ENCODE assay signal across 1 cellular context in the genomic region with DNA sequence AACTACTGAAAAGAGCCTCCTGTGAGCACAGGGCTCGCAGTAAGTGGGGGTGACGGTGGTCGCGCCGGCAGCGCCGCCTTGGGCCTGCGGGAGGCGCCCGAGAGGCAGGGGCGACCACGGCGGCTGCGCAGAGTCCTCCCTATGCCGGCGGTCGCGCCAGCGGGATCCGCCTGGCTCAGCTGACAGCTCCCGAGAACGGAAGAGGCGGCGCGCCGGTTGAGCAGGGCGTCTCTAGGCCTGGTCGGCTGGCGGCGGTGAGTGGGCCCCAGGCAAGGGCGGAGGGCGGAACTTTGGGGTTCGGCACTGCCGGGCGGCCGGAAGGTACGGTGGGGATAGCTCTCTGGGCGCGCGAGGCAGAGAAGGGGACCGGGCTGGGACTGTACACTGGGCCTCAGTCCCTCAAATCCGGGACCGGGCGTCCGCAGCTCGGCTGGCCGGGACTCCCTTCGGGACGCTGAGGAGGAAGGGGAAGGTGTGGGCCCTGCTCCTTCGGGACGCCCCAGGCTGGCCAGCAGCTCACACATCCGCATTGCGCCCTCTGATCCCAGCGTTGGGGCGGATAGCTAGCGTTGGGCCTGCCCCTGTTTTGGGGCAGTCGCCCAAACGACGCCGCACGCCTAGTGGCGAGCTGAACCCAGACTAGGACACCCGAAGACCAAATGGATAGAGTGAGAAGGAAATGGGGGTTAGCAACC.
TF ChIP-seq lines count a peak whose summit lies in the region.

A gene with protein sequence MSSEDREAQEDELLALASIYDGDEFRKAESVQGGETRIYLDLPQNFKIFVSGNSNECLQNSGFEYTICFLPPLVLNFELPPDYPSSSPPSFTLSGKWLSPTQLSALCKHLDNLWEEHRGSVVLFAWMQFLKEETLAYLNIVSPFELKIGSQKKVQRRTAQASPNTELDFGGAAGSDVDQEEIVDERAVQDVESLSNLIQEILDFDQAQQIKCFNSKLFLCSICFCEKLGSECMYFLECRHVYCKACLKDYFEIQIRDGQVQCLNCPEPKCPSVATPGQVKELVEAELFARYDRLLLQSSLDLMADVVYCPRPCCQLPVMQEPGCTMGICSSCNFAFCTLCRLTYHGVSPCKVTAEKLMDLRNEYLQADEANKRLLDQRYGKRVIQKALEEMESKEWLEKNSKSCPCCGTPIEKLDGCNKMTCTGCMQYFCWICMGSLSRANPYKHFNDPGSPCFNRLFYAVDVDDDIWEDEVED (plus strand): TSS at position 192 of the 695 bp plus-strand sequence. CDS start 4,484 bp downstream, outside the sequence.

TF ChIP-seq in K562, 482 proteins besides CTCF, POLR2A, EP300 and RAD21 (continued from another document and continues in another):
- TF ChIP-seq, protein P1, sequence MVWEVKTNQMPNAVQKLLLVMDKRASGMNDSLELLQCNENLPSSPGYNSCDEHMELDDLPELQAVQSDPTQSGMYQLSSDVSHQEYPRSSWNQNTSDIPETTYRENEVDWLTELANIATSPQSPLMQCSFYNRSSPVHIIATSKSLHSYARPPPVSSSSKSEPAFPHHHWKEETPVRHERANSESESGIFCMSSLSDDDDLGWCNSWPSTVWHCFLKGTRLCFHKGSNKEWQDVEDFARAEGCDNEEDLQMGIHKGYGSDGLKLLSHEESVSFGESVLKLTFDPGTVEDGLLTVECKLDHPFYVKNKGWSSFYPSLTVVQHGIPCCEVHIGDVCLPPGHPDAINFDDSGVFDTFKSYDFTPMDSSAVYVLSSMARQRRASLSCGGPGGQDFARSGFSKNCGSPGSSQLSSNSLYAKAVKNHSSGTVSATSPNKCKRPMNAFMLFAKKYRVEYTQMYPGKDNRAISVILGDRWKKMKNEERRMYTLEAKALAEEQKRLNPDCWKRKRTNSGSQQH (CRISPR knock-in tag; IDR thresholded peaks at IDR 0.05), result no peak
- TF ChIP-seq, protein P2, sequence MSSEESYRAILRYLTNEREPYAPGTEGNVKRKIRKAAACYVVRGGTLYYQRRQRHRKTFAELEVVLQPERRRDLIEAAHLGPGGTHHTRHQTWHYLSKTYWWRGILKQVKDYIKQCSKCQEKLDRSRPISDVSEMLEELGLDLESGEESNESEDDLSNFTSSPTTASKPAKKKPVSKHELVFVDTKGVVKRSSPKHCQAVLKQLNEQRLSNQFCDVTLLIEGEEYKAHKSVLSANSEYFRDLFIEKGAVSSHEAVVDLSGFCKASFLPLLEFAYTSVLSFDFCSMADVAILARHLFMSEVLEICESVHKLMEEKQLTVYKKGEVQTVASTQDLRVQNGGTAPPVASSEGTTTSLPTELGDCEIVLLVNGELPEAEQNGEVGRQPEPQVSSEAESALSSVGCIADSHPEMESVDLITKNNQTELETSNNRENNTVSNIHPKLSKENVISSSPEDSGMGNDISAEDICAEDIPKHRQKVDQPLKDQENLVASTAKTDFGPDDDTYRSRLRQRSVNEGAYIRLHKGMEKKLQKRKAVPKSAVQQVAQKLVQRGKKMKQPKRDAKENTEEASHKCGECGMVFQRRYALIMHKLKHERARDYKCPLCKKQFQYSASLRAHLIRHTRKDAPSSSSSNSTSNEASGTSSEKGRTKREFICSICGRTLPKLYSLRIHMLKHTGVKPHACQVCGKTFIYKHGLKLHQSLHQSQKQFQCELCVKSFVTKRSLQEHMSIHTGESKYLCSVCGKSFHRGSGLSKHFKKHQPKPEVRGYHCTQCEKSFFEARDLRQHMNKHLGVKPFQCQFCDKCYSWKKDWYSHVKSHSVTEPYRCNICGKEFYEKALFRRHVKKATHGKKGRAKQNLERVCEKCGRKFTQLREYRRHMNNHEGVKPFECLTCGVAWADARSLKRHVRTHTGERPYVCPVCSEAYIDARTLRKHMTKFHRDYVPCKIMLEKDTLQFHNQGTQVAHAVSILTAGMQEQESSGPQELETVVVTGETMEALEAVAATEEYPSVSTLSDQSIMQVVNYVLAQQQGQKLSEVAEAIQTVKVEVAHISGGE (CRISPR knock-in tag; IDR thresholded peaks at IDR 0.05), result peak; percentile 51 to 97 (median 77); a peak in 5 of 6 replicates
- TF ChIP-seq HLTF (IDR thresholded peaks at IDR 0.05), result no peak
- TF ChIP-seq, protein P3, sequence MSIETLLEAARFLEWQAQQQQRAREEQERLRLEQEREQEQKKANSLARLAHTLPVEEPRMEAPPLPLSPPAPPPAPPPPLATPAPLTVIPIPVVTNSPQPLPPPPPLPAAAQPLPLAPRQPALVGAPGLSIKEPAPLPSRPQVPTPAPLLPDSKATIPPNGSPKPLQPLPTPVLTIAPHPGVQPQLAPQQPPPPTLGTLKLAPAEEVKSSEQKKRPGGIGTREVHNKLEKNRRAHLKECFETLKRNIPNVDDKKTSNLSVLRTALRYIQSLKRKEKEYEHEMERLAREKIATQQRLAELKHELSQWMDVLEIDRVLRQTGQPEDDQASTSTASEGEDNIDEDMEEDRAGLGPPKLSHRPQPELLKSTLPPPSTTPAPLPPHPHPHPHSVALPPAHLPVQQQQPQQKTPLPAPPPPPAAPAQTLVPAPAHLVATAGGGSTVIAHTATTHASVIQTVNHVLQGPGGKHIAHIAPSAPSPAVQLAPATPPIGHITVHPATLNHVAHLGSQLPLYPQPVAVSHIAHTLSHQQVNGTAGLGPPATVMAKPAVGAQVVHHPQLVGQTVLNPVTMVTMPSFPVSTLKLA (conservative IDR thresholded peaks at IDR 0.05), result peak; percentile 47 to 77
- TF ChIP-seq TARDBP (IDR thresholded peaks at IDR 0.05), result no peak; the same call in 1 of the 2 replicates
- TF ChIP-seq KLF13 (tag; IDR thresholded peaks at IDR 0.05; ENCODE audit: borderline replicate concordance, low read depth), result peak; percentile 20; the same call in 1 of the 2 replicates
- TF ChIP-seq ELF4 (CRISPR knock-in tag; IDR thresholded peaks at IDR 0.05), result peak; percentile 65; the same call in 1 of the 2 replicates
- TF ChIP-seq ZKSCAN1 (IDR thresholded peaks at IDR 0.05; ENCODE audit: low read depth, low read length), result peak; percentile 57
- peak; percentile 89 for TF ChIP-seq ESRRA (IDR thresholded peaks at IDR 0.05; ENCODE audit: borderline replicate concordance, low read depth)
- TF ChIP-seq, protein P4, sequence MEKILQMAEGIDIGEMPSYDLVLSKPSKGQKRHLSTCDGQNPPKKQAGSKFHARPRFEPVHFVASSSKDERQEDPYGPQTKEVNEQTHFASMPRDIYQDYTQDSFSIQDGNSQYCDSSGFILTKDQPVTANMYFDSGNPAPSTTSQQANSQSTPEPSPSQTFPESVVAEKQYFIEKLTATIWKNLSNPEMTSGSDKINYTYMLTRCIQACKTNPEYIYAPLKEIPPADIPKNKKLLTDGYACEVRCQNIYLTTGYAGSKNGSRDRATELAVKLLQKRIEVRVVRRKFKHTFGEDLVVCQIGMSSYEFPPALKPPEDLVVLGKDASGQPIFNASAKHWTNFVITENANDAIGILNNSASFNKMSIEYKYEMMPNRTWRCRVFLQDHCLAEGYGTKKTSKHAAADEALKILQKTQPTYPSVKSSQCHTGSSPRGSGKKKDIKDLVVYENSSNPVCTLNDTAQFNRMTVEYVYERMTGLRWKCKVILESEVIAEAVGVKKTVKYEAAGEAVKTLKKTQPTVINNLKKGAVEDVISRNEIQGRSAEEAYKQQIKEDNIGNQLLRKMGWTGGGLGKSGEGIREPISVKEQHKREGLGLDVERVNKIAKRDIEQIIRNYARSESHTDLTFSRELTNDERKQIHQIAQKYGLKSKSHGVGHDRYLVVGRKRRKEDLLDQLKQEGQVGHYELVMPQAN (IDR thresholded peaks at IDR 0.05; ENCODE audit: borderline replicate concordance), result peak; percentile 69; the same call in 1 of the 2 replicates
- TF ChIP-seq, protein P5, sequence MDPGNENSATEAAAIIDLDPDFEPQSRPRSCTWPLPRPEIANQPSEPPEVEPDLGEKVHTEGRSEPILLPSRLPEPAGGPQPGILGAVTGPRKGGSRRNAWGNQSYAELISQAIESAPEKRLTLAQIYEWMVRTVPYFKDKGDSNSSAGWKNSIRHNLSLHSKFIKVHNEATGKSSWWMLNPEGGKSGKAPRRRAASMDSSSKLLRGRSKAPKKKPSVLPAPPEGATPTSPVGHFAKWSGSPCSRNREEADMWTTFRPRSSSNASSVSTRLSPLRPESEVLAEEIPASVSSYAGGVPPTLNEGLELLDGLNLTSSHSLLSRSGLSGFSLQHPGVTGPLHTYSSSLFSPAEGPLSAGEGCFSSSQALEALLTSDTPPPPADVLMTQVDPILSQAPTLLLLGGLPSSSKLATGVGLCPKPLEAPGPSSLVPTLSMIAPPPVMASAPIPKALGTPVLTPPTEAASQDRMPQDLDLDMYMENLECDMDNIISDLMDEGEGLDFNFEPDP (CRISPR knock-in tag; IDR thresholded peaks at IDR 0.05), result peak; percentile 89; the same call in 1 of the 2 replicates
- no peak for TF ChIP-seq SLC30A9 (CRISPR knock-in tag; IDR thresholded peaks at IDR 0.05)
- no peak for TF ChIP-seq PREB (CRISPR knock-in tag; IDR thresholded peaks at IDR 0.05)
- TF ChIP-seq, protein P6, sequence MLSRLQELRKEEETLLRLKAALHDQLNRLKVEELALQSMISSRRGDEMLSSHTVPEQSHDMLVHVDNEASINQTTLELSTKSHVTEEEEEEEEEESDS (CRISPR knock-in tag; IDR thresholded peaks at IDR 0.05), result no peak
- no peak for TF ChIP-seq PCBP2 (IDR thresholded peaks at IDR 0.05; ENCODE audit: low read depth, low read length, poor library complexity, severe bottlenecking)
- no peak for TF ChIP-seq MCM5 (IDR thresholded peaks at IDR 0.05; ENCODE audit: low read depth)
- peak; percentile 15; the same call in 1 of the 2 replicates for TF ChIP-seq BHLHE40 (IDR thresholded peaks at IDR 0.05; ENCODE audit: low read length)
- TF ChIP-seq ELF2 (CRISPR knock-in tag; IDR thresholded peaks at IDR 0.05), result peak; percentile 73; the same call in 1 of the 2 replicates
- no peak for TF ChIP-seq HNRNPUL1 (IDR thresholded peaks at IDR 0.05; ENCODE audit: low read length)
- no peak for TF ChIP-seq SAFB (IDR thresholded peaks at IDR 0.05; ENCODE audit: borderline replicate concordance, low read depth, low read length)
- TF ChIP-seq RBFOX2 (IDR thresholded peaks at IDR 0.05; ENCODE audit: low read depth, low read length), result peak; percentile 98
- TF ChIP-seq CREBBP (IDR thresholded peaks at IDR 0.05; ENCODE audit: low read depth, low read length), result no peak
- TF ChIP-seq, protein P7, sequence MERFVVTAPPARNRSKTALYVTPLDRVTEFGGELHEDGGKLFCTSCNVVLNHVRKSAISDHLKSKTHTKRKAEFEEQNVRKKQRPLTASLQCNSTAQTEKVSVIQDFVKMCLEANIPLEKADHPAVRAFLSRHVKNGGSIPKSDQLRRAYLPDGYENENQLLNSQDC (CRISPR knock-in tag; IDR thresholded peaks at IDR 0.05), result 0 out of 2 replicates have a peak, but pooled peaks have one; percentile 3
- TF ChIP-seq RNF2 (IDR thresholded peaks at IDR 0.05), result peak; percentile 86
- peak; percentile 43 for TF ChIP-seq ZNF134 (CRISPR knock-in tag; conservative IDR thresholded peaks at IDR 0.05)
- TF ChIP-seq POLR2H (tag; IDR thresholded peaks at IDR 0.05; ENCODE audit: low read depth), result peak; percentile 79
- no peak for TF ChIP-seq E4F1 (CRISPR knock-in tag; IDR thresholded peaks at IDR 0.05; ENCODE audit: borderline replicate concordance)
- TF ChIP-seq ZNF589 (CRISPR knock-in tag; IDR thresholded peaks at IDR 0.05; ENCODE audit: low read depth), result 0 out of 2 replicates have a peak, but pooled peaks have one; percentile 59
- TF ChIP-seq SREBF1 (IDR thresholded peaks at IDR 0.05; ENCODE audit: borderline replicate concordance, low read depth, low read length), result no peak
- TF ChIP-seq JUNB (CRISPR knock-in tag; conservative IDR thresholded peaks at IDR 0.05), result no peak
- peak; percentile 23; the same call in 1 of the 2 replicates for TF ChIP-seq TCF3 (CRISPR knock-in tag; IDR thresholded peaks at IDR 0.05)
- TF ChIP-seq TRIM24 (IDR thresholded peaks at IDR 0.05), result peak in 1 of 2 experiments; percentile 67; a peak in 2 of 4 replicates
- TF ChIP-seq HDAC2 (IDR thresholded peaks at IDR 0.05), result no peak; the same call in 1 of the 2 replicates
- TF ChIP-seq ZNF431 (CRISPR knock-in tag; IDR thresholded peaks at IDR 0.05), result peak; percentile 18; the same call in 1 of the 2 replicates
- TF ChIP-seq HNRNPLL (IDR thresholded peaks at IDR 0.05; ENCODE audit: low read depth, low read length, poor library complexity, severe bottlenecking), result peak; percentile 78
- TF ChIP-seq, protein P8, sequence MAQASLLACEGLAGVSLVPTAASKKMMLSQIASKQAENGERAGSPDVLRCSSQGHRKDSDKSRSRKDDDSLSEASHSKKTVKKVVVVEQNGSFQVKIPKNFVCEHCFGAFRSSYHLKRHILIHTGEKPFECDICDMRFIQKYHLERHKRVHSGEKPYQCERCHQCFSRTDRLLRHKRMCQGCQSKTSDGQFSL (CRISPR knock-in tag; IDR thresholded peaks at IDR 0.05), result peak; percentile 88
- TF ChIP-seq, protein P8 (tag; IDR thresholded peaks at IDR 0.05), result peak in 1 of 2 experiments; percentile 53; a peak in 1 of 4 replicates
- no peak for TF ChIP-seq NUFIP1 (IDR thresholded peaks at IDR 0.05; ENCODE audit: partially characterized antibody)
- peak; percentile 72 for TF ChIP-seq NCOA1 (IDR thresholded peaks at IDR 0.05; ENCODE audit: low read depth)
- TF ChIP-seq RUNX1 (IDR thresholded peaks at IDR 0.05; ENCODE audit: low read depth), result no peak
